2 cellular contexts compared by ENCODE assay signal in genomic region chr21:43797415-43797814, GRCh38.
TF ChIP-seq lines count a peak whose summit lies in the region.

No MANE protein-coding gene starts in this region.

TF ChIP-seq in HEK293, 187 proteins besides CTCF, POLR2A, EP300 and RAD21:
- TF ChIP-seq PRDM4 (tag by site-specific recombination; IDR thresholded peaks at IDR 0.05) (no peak), EGR2 (tag by site-specific recombination; IDR thresholded peaks at IDR 0.05; ENCODE audit: low read depth) (peak; percentile 82)

TF ChIP-seq in K562, 482 proteins besides CTCF, POLR2A, EP300 and RAD21:
- peak; percentile 44 for TF ChIP-seq RBFOX2 (IDR thresholded peaks at IDR 0.05; ENCODE audit: low read depth, low read length)
- no peak for TF ChIP-seq MEF2A (IDR thresholded peaks at IDR 0.05; ENCODE audit: control insufficient read depth, low read depth, low read length)
- no peak for TF ChIP-seq POU5F1 (IDR thresholded peaks at IDR 0.05; ENCODE audit: borderline replicate concordance, low read depth, low read length, partially characterized antibody)
- TF ChIP-seq ZNF445 (CRISPR knock-in tag; IDR thresholded peaks at IDR 0.05; ENCODE audit: low read depth): no peak
